Comparison of ENCODE assay signal across 18 cellular contexts in the genomic region with DNA sequence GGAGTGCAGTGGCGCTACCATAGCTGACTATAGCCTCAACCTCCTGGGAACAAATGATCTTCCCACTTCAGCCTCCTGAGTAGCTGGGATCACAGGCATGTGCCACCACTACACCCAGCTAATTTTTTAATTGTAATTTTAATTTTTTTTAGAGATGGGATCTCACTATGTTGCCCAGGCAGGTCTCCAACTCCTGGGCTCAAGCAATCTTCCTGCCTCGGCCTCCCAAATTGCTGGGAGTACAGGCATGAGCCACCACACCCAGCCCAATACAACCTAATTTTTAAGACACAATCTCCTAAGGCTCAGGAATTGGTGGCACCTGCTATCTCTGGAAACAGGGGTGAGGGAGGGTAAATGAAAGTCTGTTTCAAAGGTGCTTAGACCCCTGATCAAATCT. TPM values are rescaled to one million over a fixed set of nuclear protein-coding genes. Genes with fewer than 3 reads are reported as not detected.
DNase-seq lines count a peak whose midpoint lies in the region; ATAC-seq, FAIRE-seq and TF ChIP-seq lines count a peak whose summit lies in the region.
"Had no signal": no experiment of that assay in that cellular context is flagged by ENCODE, and none has a peak within 500 bp of the region (broad histone marks: within the 10 kb centered on the region; RNA-seq: fewer than 3 reads in every experiment).

No MANE protein-coding gene starts in this region.

- no peaks in the 10 kb centered on the region for H3K9me3 Mint-ChIP-seq in activated naive CD4-positive, alpha-beta T cell treated with anti-CD3 and anti-CD28 coated beads for 36 hours
- H3K9me3 Mint-ChIP-seq in central memory CD8-positive, alpha-beta T cell = no peaks in the 10 kb centered on the region
- H3K9me3 Mint-ChIP-seq in stimulated activated effector memory CD8-positive, alpha-beta T cell treated with anti-CD3 and anti-CD28 coated beads, Interleukin-12 subunit alpha, Interleukin-12 subunit beta, amount 100 ng/mL, for 72 hours = no peaks in the 10 kb centered on the region

- H3K4me3 Mint-ChIP-seq in activated naive CD4-positive, alpha-beta T cell treated with anti-CD3 and anti-CD28 coated beads for 36 hours = peak overlapping the region; percentile 72
- peak overlapping the region; percentile 92 for H3K4me3 Mint-ChIP-seq in central memory CD8-positive, alpha-beta T cell
- peak overlapping the region; percentile 84 for H3K4me3 Mint-ChIP-seq in stimulated activated effector memory CD8-positive, alpha-beta T cell treated with anti-CD3 and anti-CD28 coated beads, Interleukin-12 subunit alpha, Interleukin-12 subunit beta, amount 100 ng/mL, for 72 hours

- POLR2A ChIA-PET in PC-9 (lab: Charles Lee; ENCODE audit: unreplicated experiment) = no interaction called here

- peaks cover 23% of the 10 kb centered on the region for H4K20me1 ChIP-seq in PC-9 (ENCODE audit: insufficient read depth)

- H3K4me1 ChIP-seq in PC-9 (replicated peaks; ENCODE audit: insufficient read depth) = peaks cover 36% of the 10 kb centered on the region

- peaks cover 49% of the 10 kb centered on the region for H3K36me3 ChIP-seq in PC-9 (ENCODE audit: low read depth)

- no peak overlapping the region for H3K27ac Mint-ChIP-seq in activated naive CD4-positive, alpha-beta T cell treated with anti-CD3 and anti-CD28 coated beads for 36 hours
- H3K27ac Mint-ChIP-seq in central memory CD8-positive, alpha-beta T cell (ENCODE audit: low read depth) = peak overlapping the region; percentile 56
- H3K27ac Mint-ChIP-seq in stimulated activated effector memory CD8-positive, alpha-beta T cell treated with anti-CD3 and anti-CD28 coated beads, Interleukin-12 subunit alpha, Interleukin-12 subunit beta, amount 100 ng/mL, for 72 hours = peak overlapping the region; percentile 87

- intact Hi-C loops in activated naive CD4-positive, alpha-beta T cell treated with anti-CD3 and anti-CD28 coated beads for 36 hours (cut with micrococcal nuclease) = no loop called here
- intact Hi-C loops in PC-9 (cut with micrococcal nuclease; ENCODE audit: unreplicated experiment) = no loop called here

- no peak for ATAC-seq in central memory CD8-positive, alpha-beta T cell (replicated peaks; ENCODE audit: extremely low read depth, poor library complexity, severe bottlenecking)
- ATAC-seq in stimulated activated effector memory CD8-positive, alpha-beta T cell treated with anti-CD3 and anti-CD28 coated beads, Interleukin-12 subunit alpha, Interleukin-12 subunit beta, amount 100 ng/mL, for 72 hours = no peak
- ATAC-seq: mucosa of descending colon, psoas muscle had no signal

- no peak for TF ChIP-seq CTCF in PC-9 (conservative IDR thresholded peaks at IDR 0.05)

- H3K4me1 Mint-ChIP-seq in activated naive CD4-positive, alpha-beta T cell treated with anti-CD3 and anti-CD28 coated beads for 36 hours (ENCODE audit: low read depth) = peaks cover 80% of the 10 kb centered on the region
- H3K4me1 Mint-ChIP-seq in central memory CD8-positive, alpha-beta T cell = peaks cover 76% of the 10 kb centered on the region
- peaks cover 72% of the 10 kb centered on the region for H3K4me1 Mint-ChIP-seq in stimulated activated effector memory CD8-positive, alpha-beta T cell treated with anti-CD3 and anti-CD28 coated beads, Interleukin-12 subunit alpha, Interleukin-12 subunit beta, amount 100 ng/mL, for 72 hours

- peaks cover 59% of the 10 kb centered on the region for H3K36me3 Mint-ChIP-seq in activated naive CD4-positive, alpha-beta T cell treated with anti-CD3 and anti-CD28 coated beads for 36 hours (ENCODE audit: low read depth)
- peaks cover 59% of the 10 kb centered on the region for H3K36me3 Mint-ChIP-seq in central memory CD8-positive, alpha-beta T cell (ENCODE audit: insufficient read depth)
- H3K36me3 Mint-ChIP-seq in stimulated activated effector memory CD8-positive, alpha-beta T cell treated with anti-CD3 and anti-CD28 coated beads, Interleukin-12 subunit alpha, Interleukin-12 subunit beta, amount 100 ng/mL, for 72 hours = peaks cover 92% of the 10 kb centered on the region

- H3K79me2 ChIP-seq in PC-9 (ENCODE audit: low read depth) = peaks cover 65% of the 10 kb centered on the region

- H3K27me3 Mint-ChIP-seq in activated naive CD4-positive, alpha-beta T cell treated with anti-CD3 and anti-CD28 coated beads for 36 hours (ENCODE audit: low read depth) = no peaks in the 10 kb centered on the region
- H3K27me3 Mint-ChIP-seq in central memory CD8-positive, alpha-beta T cell = no peaks in the 10 kb centered on the region

- no peak overlapping the region for H2AFZ ChIP-seq in PC-9

- H3K27me3 ChIP-seq in PC-9 (ENCODE audit: insufficient read depth, low read depth) = no peaks in the 10 kb centered on the region
- H3K27me3 ChIP-seq: tibial nerve had no signal

- FAIRE-seq in HTR-8/SVneo (lab: Jason Lieb, UNC) = no peak
- FAIRE-seq in urothelium cell line (lab: Jason Lieb, UNC) = no peak
- no peak for FAIRE-seq in H54 (lab: Jason Lieb, UNC)
- FAIRE-seq: endothelial cell of umbilical vein had no signal

- H3K4me2 ChIP-seq in PC-9 = peak overlapping the region; percentile 39; the same call in 1 of the 2 replicates

- no peak for TF ChIP-seq POLR2A in H54 (IDR thresholded peaks at IDR 0.05; ENCODE audit: low read depth, low read length)

- DNase-seq in activated naive CD4-positive, alpha-beta T cell treated with anti-CD3 and anti-CD28 coated beads for 36 hours = no peak
- DNase-seq in activated naive CD4-positive, alpha-beta T cell treated with anti-CD3 and anti-CD28 coated beads, Interleukin-2, amount 50 U/mL, for 16 hours = no peak
- DNase-seq in PC-9 (no peak), HTR-8/SVneo (ENCODE audit: insufficient read length, low spot score) (no peak), urothelium cell line (ENCODE audit: low spot score) (no peak), H54 (ENCODE audit: insufficient read length, low spot score) (no peak)
- no peak for DNase-seq in central memory CD8-positive, alpha-beta T cell (ENCODE audit: low spot score in 2 of 2)
- DNase-seq in stimulated activated effector memory CD8-positive, alpha-beta T cell treated with anti-CD3 and anti-CD28 coated beads, Interleukin-12 subunit alpha, Interleukin-12 subunit beta, amount 100 ng/mL, for 72 hours (ENCODE audit: low spot score in 2 of 2) = peak in 1 of 2 donors; percentile 33
- DNase-seq: activated CD4-positive, CD25-positive, alpha-beta regulatory T cell treated with anti-CD3 and anti-CD28 coated beads, Interleukin-2, amount 50 U/mL, for 72 hours; activated gamma-delta T cell treated with Interleukin-2 at 50 U/mL for 16 hours; central memory CD4-positive, alpha-beta T cell; DMS79 treated with DMSO at 0.1 percent for 48 hours; mucosa of descending colon; NCI-H1092; psoas muscle had no signal

- BruUV-seq in PC-9 (replicated peaks; lab: Mats Ljungman, UMichigan) = no TSS peak

- H3K27ac ChIP-seq in PC-9 = no peak overlapping the region
- H3K27ac ChIP-seq: psoas muscle, SK-N-MC, tibial nerve had no signal

- no peaks in the 10 kb centered on the region for H3K9me2 ChIP-seq in PC-9 (ENCODE audit: insufficient read depth)

- H3F3A ChIP-seq in PC-9 (ENCODE audit: insufficient read depth, low read depth) = no peaks in the 10 kb centered on the region

- no peak overlapping the region for H3K4me3 ChIP-seq in PC-9
- H3K4me3 ChIP-seq: mucosa of descending colon, psoas muscle, tibial nerve had no signal

- no peaks in the 10 kb centered on the region for H3K9me3 ChIP-seq in PC-9 (ENCODE audit: insufficient read depth, low read depth)
- H3K9me3 ChIP-seq: mucosa of descending colon, psoas muscle, tibial nerve had no signal

- CTCF ChIA-PET in activated naive CD4-positive, alpha-beta T cell treated with anti-CD3 and anti-CD28 coated beads for 36 hours (lab: Charles Lee) = no interaction called here
- CTCF ChIA-PET in PC-9 (lab: Charles Lee) = no interaction called here

RNA-seq across cellular contexts. Expression of a gene that starts 5.8 kb away (rescaled TPM):
- 1 to 10 TPM; 6.9 to 7.4 TPM for total RNA-seq in activated naive CD4-positive, alpha-beta T cell treated with anti-CD3 and anti-CD28 coated beads for 36 hours
- 5.4 and 7.2 TPM in 2 replicates for total RNA-seq in PC-9 (2021)

RNA-seq across cellular contexts. Expression of a gene that starts 21.6 kb away (rescaled TPM):
- 10 to 100 TPM; 20.4 to 22.9 TPM for total RNA-seq in activated naive CD4-positive, alpha-beta T cell treated with anti-CD3 and anti-CD28 coated beads for 36 hours
- 10.8 and 17.7 TPM in 2 replicates for total RNA-seq in PC-9 (2021)

RNA-seq across cellular contexts. Expression of a gene that starts 36.7 kb away (rescaled TPM):
- 1 to 10 TPM; 9.4 to 9.7 TPM for total RNA-seq in activated naive CD4-positive, alpha-beta T cell treated with anti-CD3 and anti-CD28 coated beads for 36 hours
- total RNA-seq in PC-9 (2021) = 8.2 and 10.3 TPM in 2 replicates

RNA-seq across cellular contexts. Expression of a gene that starts 36.8 kb away (rescaled TPM):
- total RNA-seq in activated naive CD4-positive, alpha-beta T cell treated with anti-CD3 and anti-CD28 coated beads for 36 hours = under 1 TPM in 1 of 2 experiments, not detected in 1; 0.19 TPM
- 13.0 and 15.5 TPM in 2 replicates for total RNA-seq in PC-9 (2021)
